8 cellular contexts compared by ENCODE assay signal in genomic region chr14:49766839-49767238, GRCh38.
DNase-seq lines count a peak whose midpoint lies in the region; ATAC-seq, FAIRE-seq and TF ChIP-seq lines count a peak whose summit lies in the region.

No MANE protein-coding gene starts in this region.

- H3K4me1 ChIP-seq in stomach smooth muscle (ENCODE audit: control insufficient read depth, insufficient read depth, low read length), result peaks cover 27% of the 10 kb centered on the region

- TF ChIP-seq POLR2A in H54 (IDR thresholded peaks at IDR 0.05; ENCODE audit: low read depth, low read length), result no peak

- peak overlapping the region; percentile 88 to 98 for H3K4me3 ChIP-seq in stomach smooth muscle (ENCODE audit: low read length in 2 of 2)

- no peaks in the 10 kb centered on the region for H3K27me3 Mint-ChIP-seq in activated naive CD4-positive, alpha-beta T cell treated with anti-CD3 and anti-CD28 coated beads, Interleukin-2, amount 10 ng/mL, durations not matched to agents 7 days and 5 days
- no peaks in the 10 kb centered on the region for H3K27me3 Mint-ChIP-seq in activated naive CD8-positive, alpha-beta T cell

- H3K9me3 ChIP-seq in stomach smooth muscle (ENCODE audit: control insufficient read depth in 2 of 2, low read length in 2 of 2), result no peaks in the 10 kb centered on the region

- DNase-seq in activated naive CD4-positive, alpha-beta T cell treated with anti-CD3 and anti-CD28 coated beads, Interleukin-2, amount 10 ng/mL, durations not matched to agents 7 days and 5 days, result no peak
- no peak for DNase-seq in activated naive CD4-positive, alpha-beta T cell treated with Interleukin-2 at 50 U/mL for 16 hours
- peak; percentile 10 for DNase-seq in iPS-NIHi11 (ENCODE audit: low spot score)
- no peak for DNase-seq in stimulated activated naive CD4-positive, alpha-beta T cell treated with Interleukin-2 at 50 U/mL for 16 hours (lab: John Stamatoyannopoulos, UW)
- no peak for DNase-seq in H54 (ENCODE audit: insufficient read length, low spot score)

- H3K27ac ChIP-seq in stomach smooth muscle (ENCODE audit: low read length), result peak overlapping the region; percentile 94

- H3K4me1 Mint-ChIP-seq in activated naive CD4-positive, alpha-beta T cell treated with anti-CD3 and anti-CD28 coated beads, Interleukin-2, amount 10 ng/mL, durations not matched to agents 7 days and 5 days, result peaks cover 36% of the 10 kb centered on the region
- H3K4me1 Mint-ChIP-seq in activated naive CD8-positive, alpha-beta T cell (ENCODE audit: low read depth), result peaks cover 33% of the 10 kb centered on the region

- H3K27ac Mint-ChIP-seq in activated naive CD4-positive, alpha-beta T cell treated with anti-CD3 and anti-CD28 coated beads, Interleukin-2, amount 10 ng/mL, durations not matched to agents 7 days and 5 days, result peak overlapping the region; percentile 100
- H3K27ac Mint-ChIP-seq in activated naive CD8-positive, alpha-beta T cell, result peak overlapping the region; percentile 99

- no peak for ATAC-seq in GM19395 (IDR thresholded peaks at IDR 0.05; ENCODE audit: unreplicated experiment)

- CTCF ChIA-PET in activated naive CD4-positive, alpha-beta T cell treated with anti-CD3 and anti-CD28 coated beads, Interleukin-2, amount 10 ng/mL, durations not matched to agents 7 days and 5 days (lab: Charles Lee), result interaction anchor here (0.7 to 2.8 kb wide), 7 partner anchors 75 to 145 kb away, joined by 3 to 15 read pairs (median 3); partner anchors contain the start of genes DNAAF2 and POLE2

- H3K36me3 Mint-ChIP-seq in activated naive CD4-positive, alpha-beta T cell treated with anti-CD3 and anti-CD28 coated beads, Interleukin-2, amount 10 ng/mL, durations not matched to agents 7 days and 5 days, result peaks cover 5% of the 10 kb centered on the region
- no peaks in the 10 kb centered on the region for H3K36me3 Mint-ChIP-seq in activated naive CD8-positive, alpha-beta T cell

- H3K9ac ChIP-seq in stomach smooth muscle (ENCODE audit: low read length in 2 of 2), result peak overlapping the region; percentile 92 to 94

- H3K9me3 Mint-ChIP-seq in activated naive CD4-positive, alpha-beta T cell treated with anti-CD3 and anti-CD28 coated beads, Interleukin-2, amount 10 ng/mL, durations not matched to agents 7 days and 5 days, result no peaks in the 10 kb centered on the region
- no peaks in the 10 kb centered on the region for H3K9me3 Mint-ChIP-seq in activated naive CD8-positive, alpha-beta T cell (ENCODE audit: low read depth)

- no peak for FAIRE-seq in H54 (lab: Jason Lieb, UNC)

- H3K4me3 Mint-ChIP-seq in activated naive CD4-positive, alpha-beta T cell treated with anti-CD3 and anti-CD28 coated beads, Interleukin-2, amount 10 ng/mL, durations not matched to agents 7 days and 5 days, result peak overlapping the region; percentile 98
- H3K4me3 Mint-ChIP-seq in activated naive CD8-positive, alpha-beta T cell, result peak overlapping the region; percentile 95

- no peaks in the 10 kb centered on the region for H3K36me3 ChIP-seq in stomach smooth muscle (ENCODE audit: control insufficient read depth in 2 of 2, insufficient read depth in 2 of 2, low read length in 2 of 2)

- no peaks in the 10 kb centered on the region for H3K27me3 ChIP-seq in stomach smooth muscle (ENCODE audit: control insufficient read depth in 1 of 2, insufficient read depth in 2 of 2, low read length in 2 of 2)
